In the genomic region with DNA sequence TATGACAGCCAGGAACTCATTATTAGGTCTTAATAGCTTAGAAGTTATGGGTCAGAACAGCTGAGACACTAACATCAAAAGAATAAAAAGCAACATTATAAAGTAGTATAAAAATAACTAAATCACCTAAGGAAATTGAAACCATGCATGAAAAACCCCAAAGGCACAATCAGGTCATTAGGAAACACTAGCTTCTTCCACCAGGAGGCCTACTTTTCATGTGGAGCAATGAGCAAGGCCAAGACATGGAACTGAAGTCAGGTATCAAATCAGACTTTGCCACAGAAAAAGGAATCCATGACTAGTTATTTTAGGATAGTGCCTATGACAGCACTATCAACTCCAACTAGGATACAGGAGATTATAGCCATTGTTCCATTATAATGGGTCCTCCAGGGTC, we compare ENCODE assay signal across 11 cellular contexts. TPM values are rescaled to one million over a fixed set of nuclear protein-coding genes. Genes with fewer than 3 reads are reported as not detected.
DNase-seq lines count a peak whose midpoint lies in the region; ATAC-seq and TF ChIP-seq lines count a peak whose summit lies in the region.
"Had no signal": no experiment of that assay in that cellular context is flagged by ENCODE, and none has a peak within 500 bp of the region (broad histone marks: within the 10 kb centered on the region; RNA-seq: fewer than 3 reads in every experiment).

No MANE protein-coding gene starts in this region.

- no peak overlapping the region for H3K23ac ChIP-seq in H9 (ENCODE audit: insufficient read length, low read depth, low read length)

- no peak overlapping the region for H2BK12ac ChIP-seq in H9 (ENCODE audit: insufficient read length, low read depth, low read length)

- no peaks in the 10 kb centered on the region for H3K27me3 ChIP-seq in H9 (ENCODE audit: insufficient read depth, low read length)
- no peaks in the 10 kb centered on the region for H3K27me3 ChIP-seq in adipocyte (replicated peaks; ENCODE audit: control insufficient read depth, insufficient read depth, low read length)

- no peak overlapping the region for H3K27ac Mint-ChIP-seq in H9
- peak overlapping the region in 4 of 6 donors; percentile 9 to 74 (median 60) for H3K27ac Mint-ChIP-seq in naive B cell

- no peak overlapping the region for H3K56ac ChIP-seq in H9 (ENCODE audit: insufficient read length, low read depth, low read length)

- POLR2A ChIA-PET in RWPE1 (lab: Yijun Ruan, JAX; ENCODE audit: low non-redundant PET): no interaction called here

- H2AFZ ChIP-seq in H9 (ENCODE audit: low read length): no peak overlapping the region

- no peaks in the 10 kb centered on the region for H4K20me1 ChIP-seq in H9 (ENCODE audit: control insufficient read depth, insufficient read depth, insufficient read length)

- TF ChIP-seq CTCF in H9 (conservative IDR thresholded peaks at IDR 0.05): peak; percentile 41; the same call in 2 of the 3 replicates
- no peak for TF ChIP-seq CTCF in RWPE1 (conservative IDR thresholded peaks at IDR 0.05; ENCODE audit: low read depth)

- H3K79me1 ChIP-seq in H9 (ENCODE audit: insufficient read depth, low read depth, low read length, poor library complexity, severe bottlenecking): no peaks in the 10 kb centered on the region

- H3K9me3 ChIP-seq in H9 (ENCODE audit: control insufficient read depth, low read depth, low read length) (peaks cover 19% of the 10 kb centered on the region), adipocyte (ENCODE audit: control insufficient read depth, low read length) (no peaks in the 10 kb centered on the region)

- H3K4me3 ChIP-seq in adipocyte (ENCODE audit: low read length): no peak overlapping the region

- H2BK120ac ChIP-seq in H9 (ENCODE audit: low read depth, low read length, poor library complexity, severe bottlenecking): no peak overlapping the region

- peaks cover 24% of the 10 kb centered on the region; the same call in 1 of the 2 replicates for H3K79me2 ChIP-seq in H9 (ENCODE audit: insufficient read depth, low read length)

- H3K9ac ChIP-seq in H9 (ENCODE audit: extremely low read depth, insufficient read length, low read length) (no peak overlapping the region), adipocyte (ENCODE audit: low read length) (no peak overlapping the region)

- H2BK15ac ChIP-seq in H9 (ENCODE audit: low read depth, low read length): no peak overlapping the region

- peaks cover 60% of the 10 kb centered on the region for H3K36me3 ChIP-seq in adipocyte (ENCODE audit: control insufficient read depth, insufficient read depth, low read length, severe bottlenecking)

- H3K27me3 Mint-ChIP-seq in H9 (ENCODE audit: low read depth) (0 out of 2 replicates have a peak, but pooled peaks cover 1% of the 10 kb centered on the region), naive B cell (no peaks in the 10 kb centered on the region)

- no peak overlapping the region for H3K18ac ChIP-seq in H9 (ENCODE audit: insufficient read length, low read depth, low read length)

- H2BK20ac ChIP-seq in H9 (ENCODE audit: low read depth, low read length, poor library complexity, severe bottlenecking): no peak overlapping the region

- no peak for ATAC-seq in naive B cell (ENCODE audit: low read depth in 2 of 2)
- ATAC-seq in HG02852 (IDR thresholded peaks at IDR 0.05; ENCODE audit: unreplicated experiment): no peak
- ATAC-seq: left ventricle myocardium superior had no signal

- no peak overlapping the region; a peak in 1 of 5 replicates for H3K4me3 Mint-ChIP-seq in H9
- H3K4me3 Mint-ChIP-seq in naive B cell: peak overlapping the region in 1 of 8 donors; percentile 47

- H3K4me1 Mint-ChIP-seq in H9 (peaks cover 5 to 11% of the 10 kb centered on the region in 2 experiments; a peak in 3 of 4 replicates), naive B cell (peaks cover 14 to 21% (median 16%) of the 10 kb centered on the region in 3 donors)

- H4K91ac ChIP-seq in H9 (ENCODE audit: insufficient read length, low read depth, low read length): no peak overlapping the region

- no peak overlapping the region for H4K8ac ChIP-seq in H9 (replicated peaks; ENCODE audit: insufficient read length, low read depth, low read length)

- H3T11ph ChIP-seq in H9 (ENCODE audit: low read length): no peak overlapping the region

- no peaks in the 10 kb centered on the region for H3K4me1 ChIP-seq in H9 (ENCODE audit: insufficient read depth, low read length)
- peaks cover 12% of the 10 kb centered on the region for H3K4me1 ChIP-seq in adipocyte (ENCODE audit: control insufficient read depth, insufficient read depth, low read length)

- CTCF ChIA-PET in RWPE1 (lab: Yijun Ruan, JAX): no interaction called here

- no peak overlapping the region for H4K5ac ChIP-seq in H9 (ENCODE audit: insufficient read length, low read depth, low read length)

- H3K4ac ChIP-seq in H9 (ENCODE audit: low read depth, low read length): no peak overlapping the region

- no peak overlapping the region for H3K4me2 ChIP-seq in H9 (ENCODE audit: insufficient read depth, insufficient read length, low read length)

- H2AK5ac ChIP-seq in H9 (ENCODE audit: insufficient read length, low read length): no peak overlapping the region

- DNase-seq in SIG-M5 treated with dmso at 0.1 percent for 504 hours (lab: John Stamatoyannopoulos, UW; ENCODE audit: unreplicated experiment): peak; percentile 22
- DNase-seq in SIG-M5 (lab: John Stamatoyannopoulos, UW): no peak
- no peak for DNase-seq in H9
- DNase-seq in adipocyte (ENCODE audit: low read depth): peak; percentile 15
- no peak for DNase-seq in naive B cell
- DNase-seq in RWPE1 (ENCODE audit: low spot score): no peak
- DNase-seq in middle frontal gyrus (ENCODE audit: extremely low spot score, low spot score): no peak
- DNase-seq: left ventricle myocardium superior, NCI-H2081, retina had no signal

- H3K27ac ChIP-seq in H9 (ENCODE audit: insufficient read length, low read depth, low read length): no peak overlapping the region
- no peak overlapping the region for H3K27ac ChIP-seq in RWPE1

- no peak overlapping the region for H2BK5ac ChIP-seq in H9 (ENCODE audit: insufficient read length, low read length)

- H3K9me3 Mint-ChIP-seq in H9 (peaks cover 67 to 68% of the 10 kb centered on the region in 2 experiments), naive B cell (peaks cover 0 to 5% (median 0%) of the 10 kb centered on the region in 7 donors)

- no peak overlapping the region for H3K14ac ChIP-seq in H9 (ENCODE audit: insufficient read depth, low read length)

- no peaks in the 10 kb centered on the region for H3K23me2 ChIP-seq in H9 (ENCODE audit: insufficient read length, low read depth, low read length, poor library complexity, severe bottlenecking)

- H3K36me3 Mint-ChIP-seq in H9 (ENCODE audit: insufficient read depth in 1 of 3, low read depth in 3 of 3) (peaks cover 46 to 84% (median 64%) of the 10 kb centered on the region in 3 experiments), naive B cell (peaks cover 0 to 6% of the 10 kb centered on the region in 2 donors)

RNA-seq across cellular contexts. Expression of gene HUWE1, which starts 7.9 kb away (rescaled TPM):
- 206 and 230 TPM in 2 replicates for total RNA-seq in H9 (2021)
- 10 to 100 TPM in 5 of 6 donors, 1 to 10 TPM in 1; 7.6 to 14.2 (median 11.3) TPM for polyA plus RNA-seq in naive B cell (ENCODE audit: low read depth in 6 of 6)

Comparison
In these comparisons a context has a peak if more than half of its experiments do, and no peak if none do; other contexts are left out.
1. DNase-seq: peak in SIG-M5 treated with dmso at 0.1 percent for 504 hours (single experiment) and adipocyte (single experiment); none in SIG-M5 (single experiment), H9 (single experiment), naive B cell (single experiment), RWPE1 (single experiment) and middle frontal gyrus (single experiment).
2. H3K27ac Mint-ChIP-seq: peak in naive B cell (4 of 6); none in H9 (0 of 3).